ENCODE assay signal across 1 cellular context in the genomic region with DNA sequence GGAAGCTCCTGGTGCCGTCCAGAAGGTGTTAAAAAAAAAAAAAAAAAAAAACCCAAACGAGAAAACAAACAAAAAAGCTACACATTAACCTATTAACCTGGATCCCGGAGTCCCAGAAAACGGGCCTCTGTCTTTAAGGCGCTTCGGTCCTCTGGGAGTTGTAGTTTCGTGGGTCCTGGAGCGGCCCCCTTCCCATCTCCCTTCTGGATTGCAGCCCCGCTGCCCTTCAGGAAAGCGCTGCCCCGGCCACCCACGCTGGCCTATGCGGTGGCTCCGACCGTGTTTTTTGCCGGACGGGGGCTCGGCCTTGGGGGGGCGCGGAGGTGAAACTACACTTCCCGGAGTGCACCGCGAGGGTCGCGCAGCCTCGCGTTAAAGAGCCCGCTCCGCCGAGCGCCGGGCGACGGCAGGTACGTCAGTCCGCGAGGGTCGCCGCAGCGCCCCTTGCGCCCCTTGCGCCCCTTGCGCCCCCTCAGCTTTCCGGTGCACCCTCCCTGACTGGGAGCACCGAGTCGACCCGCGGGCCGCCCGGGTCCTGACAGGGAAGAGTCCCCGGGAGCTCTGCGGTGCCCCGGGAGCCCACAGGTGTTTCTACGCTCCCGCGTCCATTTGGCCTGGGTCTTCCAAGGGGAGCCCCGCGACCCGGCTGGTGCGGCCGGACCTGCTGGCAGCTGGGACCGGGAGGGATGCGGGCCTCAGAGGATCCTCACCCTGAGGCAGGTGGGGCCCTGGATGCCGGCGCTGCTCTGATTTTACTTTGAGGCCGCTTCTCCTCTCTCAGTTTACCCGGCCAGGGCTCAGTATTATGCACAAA.
TF ChIP-seq lines count a peak whose summit lies in the region.

A gene (plus strand): TSS at position 375 of the 814 bp plus-strand sequence. CDS start 8,596 bp downstream, outside the sequence.

TF ChIP-seq in HEK293, 187 proteins besides CTCF, POLR2A, EP300 and RAD21 (continued from another document):
- TF ChIP-seq, protein P1, sequence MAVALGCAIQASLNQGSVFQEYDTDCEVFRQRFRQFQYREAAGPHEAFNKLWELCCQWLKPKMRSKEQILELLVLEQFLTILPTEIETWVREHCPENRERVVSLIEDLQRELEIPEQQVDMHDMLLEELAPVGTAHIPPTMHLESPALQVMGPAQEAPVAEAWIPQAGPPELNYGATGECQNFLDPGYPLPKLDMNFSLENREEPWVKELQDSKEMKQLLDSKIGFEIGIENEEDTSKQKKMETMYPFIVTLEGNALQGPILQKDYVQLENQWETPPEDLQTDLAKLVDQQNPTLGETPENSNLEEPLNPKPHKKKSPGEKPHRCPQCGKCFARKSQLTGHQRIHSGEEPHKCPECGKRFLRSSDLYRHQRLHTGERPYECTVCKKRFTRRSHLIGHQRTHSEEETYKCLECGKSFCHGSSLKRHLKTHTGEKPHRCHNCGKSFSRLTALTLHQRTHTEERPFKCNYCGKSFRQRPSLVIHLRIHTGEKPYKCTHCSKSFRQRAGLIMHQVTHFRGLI (tag by site-specific recombination; IDR thresholded peaks at IDR 0.05): no peak
- TF ChIP-seq ZBTB17 (tag by site-specific recombination; IDR thresholded peaks at IDR 0.05): peak; percentile 92
- peak; percentile 53 for TF ChIP-seq ZFHX2 (tag by site-specific recombination; conservative IDR thresholded peaks at IDR 0.05)
- no peak for TF ChIP-seq ZNF747 (tag by site-specific recombination; IDR thresholded peaks at IDR 0.05)
- TF ChIP-seq, protein P2, sequence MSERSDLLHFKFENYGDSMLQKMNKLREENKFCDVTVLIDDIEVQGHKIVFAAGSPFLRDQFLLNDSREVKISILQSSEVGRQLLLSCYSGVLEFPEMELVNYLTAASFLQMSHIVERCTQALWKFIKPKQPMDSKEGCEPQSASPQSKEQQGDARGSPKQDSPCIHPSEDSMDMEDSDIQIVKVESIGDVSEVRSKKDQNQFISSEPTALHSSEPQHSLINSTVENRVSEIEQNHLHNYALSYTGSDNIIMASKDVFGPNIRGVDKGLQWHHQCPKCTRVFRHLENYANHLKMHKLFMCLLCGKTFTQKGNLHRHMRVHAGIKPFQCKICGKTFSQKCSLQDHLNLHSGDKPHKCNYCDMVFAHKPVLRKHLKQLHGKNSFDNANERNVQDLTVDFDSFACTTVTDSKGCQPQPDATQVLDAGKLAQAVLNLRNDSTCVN (tag by site-specific recombination; optimal IDR thresholded peaks at IDR 0.05): peak; percentile 79
- no peak for TF ChIP-seq MZF1 (tag by site-specific recombination; IDR thresholded peaks at IDR 0.05; ENCODE audit: borderline replicate concordance)
- no peak for TF ChIP-seq ZNF621 (tag by site-specific recombination; IDR thresholded peaks at IDR 0.05)
- TF ChIP-seq, protein P3, sequence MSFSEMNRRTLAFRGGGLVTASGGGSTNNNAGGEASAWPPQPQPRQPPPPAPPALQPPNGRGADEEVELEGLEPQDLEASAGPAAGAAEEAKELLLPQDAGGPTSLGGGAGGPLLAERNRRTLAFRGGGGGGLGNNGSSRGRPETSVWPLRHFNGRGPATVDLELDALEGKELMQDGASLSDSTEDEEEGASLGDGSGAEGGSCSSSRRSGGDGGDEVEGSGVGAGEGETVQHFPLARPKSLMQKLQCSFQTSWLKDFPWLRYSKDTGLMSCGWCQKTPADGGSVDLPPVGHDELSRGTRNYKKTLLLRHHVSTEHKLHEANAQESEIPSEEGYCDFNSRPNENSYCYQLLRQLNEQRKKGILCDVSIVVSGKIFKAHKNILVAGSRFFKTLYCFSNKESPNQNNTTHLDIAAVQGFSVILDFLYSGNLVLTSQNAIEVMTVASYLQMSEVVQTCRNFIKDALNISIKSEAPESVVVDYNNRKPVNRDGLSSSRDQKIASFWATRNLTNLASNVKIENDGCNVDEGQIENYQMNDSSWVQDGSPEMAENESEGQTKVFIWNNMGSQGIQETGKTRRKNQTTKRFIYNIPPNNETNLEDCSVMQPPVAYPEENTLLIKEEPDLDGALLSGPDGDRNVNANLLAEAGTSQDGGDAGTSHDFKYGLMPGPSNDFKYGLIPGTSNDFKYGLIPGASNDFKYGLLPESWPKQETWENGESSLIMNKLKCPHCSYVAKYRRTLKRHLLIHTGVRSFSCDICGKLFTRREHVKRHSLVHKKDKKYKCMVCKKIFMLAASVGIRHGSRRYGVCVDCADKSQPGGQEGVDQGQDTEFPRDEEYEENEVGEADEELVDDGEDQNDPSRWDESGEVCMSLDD (tag by site-specific recombination; IDR thresholded peaks at IDR 0.05): peak; percentile 90
- 0 out of 2 replicates have a peak, but pooled peaks have one; percentile 83 for TF ChIP-seq ZNF561 (tag by site-specific recombination; IDR thresholded peaks at IDR 0.05; ENCODE audit: borderline replicate concordance)
- no peak for TF ChIP-seq ZNF266 (tag by site-specific recombination; IDR thresholded peaks at IDR 0.05; ENCODE audit: low read depth)
- TF ChIP-seq, protein P4, sequence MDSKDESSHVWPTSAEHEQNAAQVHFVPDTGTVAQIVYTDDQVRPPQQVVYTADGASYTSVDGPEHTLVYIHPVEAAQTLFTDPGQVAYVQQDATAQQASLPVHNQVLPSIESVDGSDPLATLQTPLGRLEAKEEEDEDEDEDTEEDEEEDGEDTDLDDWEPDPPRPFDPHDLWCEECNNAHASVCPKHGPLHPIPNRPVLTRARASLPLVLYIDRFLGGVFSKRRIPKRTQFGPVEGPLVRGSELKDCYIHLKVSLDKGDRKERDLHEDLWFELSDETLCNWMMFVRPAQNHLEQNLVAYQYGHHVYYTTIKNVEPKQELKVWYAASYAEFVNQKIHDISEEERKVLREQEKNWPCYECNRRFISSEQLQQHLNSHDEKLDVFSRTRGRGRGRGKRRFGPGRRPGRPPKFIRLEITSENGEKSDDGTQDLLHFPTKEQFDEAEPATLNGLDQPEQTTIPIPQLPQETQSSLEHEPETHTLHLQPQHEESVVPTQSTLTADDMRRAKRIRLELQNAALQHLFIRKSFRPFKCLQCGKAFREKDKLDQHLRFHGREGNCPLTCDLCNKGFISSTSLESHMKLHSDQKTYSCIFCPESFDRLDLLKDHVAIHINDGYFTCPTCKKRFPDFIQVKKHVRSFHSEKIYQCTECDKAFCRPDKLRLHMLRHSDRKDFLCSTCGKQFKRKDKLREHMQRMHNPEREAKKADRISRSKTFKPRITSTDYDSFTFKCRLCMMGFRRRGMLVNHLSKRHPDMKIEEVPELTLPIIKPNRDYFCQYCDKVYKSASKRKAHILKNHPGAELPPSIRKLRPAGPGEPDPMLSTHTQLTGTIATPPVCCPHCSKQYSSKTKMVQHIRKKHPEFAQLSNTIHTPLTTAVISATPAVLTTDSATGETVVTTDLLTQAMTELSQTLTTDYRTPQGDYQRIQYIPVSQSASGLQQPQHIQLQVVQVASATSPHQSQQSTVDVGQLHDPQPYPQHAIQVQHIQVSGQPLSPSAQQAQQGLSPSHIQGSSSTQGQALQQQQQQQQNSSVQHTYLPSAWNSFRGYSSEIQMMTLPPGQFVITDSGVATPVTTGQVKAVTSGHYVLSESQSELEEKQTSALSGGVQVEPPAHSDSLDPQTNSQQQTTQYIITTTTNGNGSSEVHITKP (tag by site-specific recombination; IDR thresholded peaks at IDR 0.05): peak; percentile 91
- TF ChIP-seq ZNF76 (tag by site-specific recombination; IDR thresholded peaks at IDR 0.05; ENCODE audit: borderline replicate concordance, low read depth): peak; percentile 98
- TF ChIP-seq KLF9 (tag by site-specific recombination; IDR thresholded peaks at IDR 0.05; ENCODE audit: low read depth): 0 out of 2 replicates have a peak, but pooled peaks have one; percentile 12
- peak; percentile 63 for TF ChIP-seq ZEB2 (tag by site-specific recombination; IDR thresholded peaks at IDR 0.05)
- no peak for TF ChIP-seq ZNF670 (tag by site-specific recombination; IDR thresholded peaks at IDR 0.05; ENCODE audit: low read depth)
- TF ChIP-seq ZBTB20 (tag by site-specific recombination; IDR thresholded peaks at IDR 0.05): peak; percentile 98
- peak; percentile 40; the same call in 1 of the 2 replicates for TF ChIP-seq SP3 (tag by site-specific recombination; IDR thresholded peaks at IDR 0.05)
- TF ChIP-seq ZBTB1 (tag by site-specific recombination; IDR thresholded peaks at IDR 0.05): no peak
- TF ChIP-seq ZNF777 (tag by site-specific recombination; IDR thresholded peaks at IDR 0.05; ENCODE audit: borderline replicate concordance): 0 out of 2 replicates have a peak, but pooled peaks have one; percentile 54
- peak; percentile 48; the same call in 1 of the 2 replicates for TF ChIP-seq ZBTB48 (tag by site-specific recombination; IDR thresholded peaks at IDR 0.05)
- TF ChIP-seq MYNN (tag by site-specific recombination; IDR thresholded peaks at IDR 0.05; ENCODE audit: borderline replicate concordance): no peak
- peak; percentile 98 for TF ChIP-seq SCRT2 (tag by site-specific recombination; IDR thresholded peaks at IDR 0.05)
- TF ChIP-seq, protein P5, sequence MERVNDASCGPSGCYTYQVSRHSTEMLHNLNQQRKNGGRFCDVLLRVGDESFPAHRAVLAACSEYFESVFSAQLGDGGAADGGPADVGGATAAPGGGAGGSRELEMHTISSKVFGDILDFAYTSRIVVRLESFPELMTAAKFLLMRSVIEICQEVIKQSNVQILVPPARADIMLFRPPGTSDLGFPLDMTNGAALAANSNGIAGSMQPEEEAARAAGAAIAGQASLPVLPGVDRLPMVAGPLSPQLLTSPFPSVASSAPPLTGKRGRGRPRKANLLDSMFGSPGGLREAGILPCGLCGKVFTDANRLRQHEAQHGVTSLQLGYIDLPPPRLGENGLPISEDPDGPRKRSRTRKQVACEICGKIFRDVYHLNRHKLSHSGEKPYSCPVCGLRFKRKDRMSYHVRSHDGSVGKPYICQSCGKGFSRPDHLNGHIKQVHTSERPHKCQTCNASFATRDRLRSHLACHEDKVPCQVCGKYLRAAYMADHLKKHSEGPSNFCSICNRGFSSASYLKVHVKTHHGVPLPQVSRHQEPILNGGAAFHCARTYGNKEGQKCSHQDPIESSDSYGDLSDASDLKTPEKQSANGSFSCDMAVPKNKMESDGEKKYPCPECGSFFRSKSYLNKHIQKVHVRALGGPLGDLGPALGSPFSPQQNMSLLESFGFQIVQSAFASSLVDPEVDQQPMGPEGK (tag by site-specific recombination; IDR thresholded peaks at IDR 0.05): peak; percentile 78
- TF ChIP-seq ZNF138 (tag by site-specific recombination; IDR thresholded peaks at IDR 0.05; ENCODE audit: borderline replicate concordance): no peak
- peak; percentile 57; the same call in 1 of the 2 replicates for TF ChIP-seq ZNF610 (tag by site-specific recombination; IDR thresholded peaks at IDR 0.05; ENCODE audit: borderline replicate concordance)
- peak; percentile 96 for TF ChIP-seq ZNF335 (tag by site-specific recombination; conservative IDR thresholded peaks at IDR 0.05)
- peak; percentile 79 for TF ChIP-seq GLIS2 (tag by site-specific recombination; IDR thresholded peaks at IDR 0.05)
- TF ChIP-seq, protein P6, sequence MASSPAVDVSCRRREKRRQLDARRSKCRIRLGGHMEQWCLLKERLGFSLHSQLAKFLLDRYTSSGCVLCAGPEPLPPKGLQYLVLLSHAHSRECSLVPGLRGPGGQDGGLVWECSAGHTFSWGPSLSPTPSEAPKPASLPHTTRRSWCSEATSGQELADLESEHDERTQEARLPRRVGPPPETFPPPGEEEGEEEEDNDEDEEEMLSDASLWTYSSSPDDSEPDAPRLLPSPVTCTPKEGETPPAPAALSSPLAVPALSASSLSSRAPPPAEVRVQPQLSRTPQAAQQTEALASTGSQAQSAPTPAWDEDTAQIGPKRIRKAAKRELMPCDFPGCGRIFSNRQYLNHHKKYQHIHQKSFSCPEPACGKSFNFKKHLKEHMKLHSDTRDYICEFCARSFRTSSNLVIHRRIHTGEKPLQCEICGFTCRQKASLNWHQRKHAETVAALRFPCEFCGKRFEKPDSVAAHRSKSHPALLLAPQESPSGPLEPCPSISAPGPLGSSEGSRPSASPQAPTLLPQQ (tag by site-specific recombination; IDR thresholded peaks at IDR 0.05): peak; percentile 42; the same call in 1 of the 2 replicates
- TF ChIP-seq, protein P7, sequence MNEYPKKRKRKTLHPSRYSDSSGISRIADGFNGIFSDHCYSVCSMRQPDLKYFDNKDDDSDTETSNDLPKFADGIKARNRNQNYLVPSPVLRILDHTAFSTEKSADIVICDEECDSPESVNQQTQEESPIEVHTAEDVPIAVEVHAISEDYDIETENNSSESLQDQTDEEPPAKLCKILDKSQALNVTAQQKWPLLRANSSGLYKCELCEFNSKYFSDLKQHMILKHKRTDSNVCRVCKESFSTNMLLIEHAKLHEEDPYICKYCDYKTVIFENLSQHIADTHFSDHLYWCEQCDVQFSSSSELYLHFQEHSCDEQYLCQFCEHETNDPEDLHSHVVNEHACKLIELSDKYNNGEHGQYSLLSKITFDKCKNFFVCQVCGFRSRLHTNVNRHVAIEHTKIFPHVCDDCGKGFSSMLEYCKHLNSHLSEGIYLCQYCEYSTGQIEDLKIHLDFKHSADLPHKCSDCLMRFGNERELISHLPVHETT (tag by site-specific recombination; IDR thresholded peaks at IDR 0.05): no peak
- 0 out of 2 replicates have a peak, but pooled peaks have one; percentile 37 for TF ChIP-seq YY2 (tag by site-specific recombination; IDR thresholded peaks at IDR 0.05)
- TF ChIP-seq ZNF776 (tag by site-specific recombination; IDR thresholded peaks at IDR 0.05; ENCODE audit: borderline replicate concordance): no peak
- TF ChIP-seq ZNF660 (tag by site-specific recombination; IDR thresholded peaks at IDR 0.05): peak; percentile 8; the same call in 1 of the 2 replicates
- TF ChIP-seq, protein P8, sequence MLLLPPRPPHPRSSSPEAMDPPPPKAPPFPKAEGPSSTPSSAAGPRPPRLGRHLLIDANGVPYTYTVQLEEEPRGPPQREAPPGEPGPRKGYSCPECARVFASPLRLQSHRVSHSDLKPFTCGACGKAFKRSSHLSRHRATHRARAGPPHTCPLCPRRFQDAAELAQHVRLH (tag by site-specific recombination; IDR thresholded peaks at IDR 0.05): peak; percentile 75; the same call in 1 of the 2 replicates
- TF ChIP-seq ZBTB7A (tag by site-specific recombination; IDR thresholded peaks at IDR 0.05; ENCODE audit: low read depth): peak; percentile 68; the same call in 1 of the 2 replicates
- TF ChIP-seq YY1 (tag by site-specific recombination; IDR thresholded peaks at IDR 0.05): no peak
